ENCODE assay signal across 30 cellular contexts in the genomic region with DNA sequence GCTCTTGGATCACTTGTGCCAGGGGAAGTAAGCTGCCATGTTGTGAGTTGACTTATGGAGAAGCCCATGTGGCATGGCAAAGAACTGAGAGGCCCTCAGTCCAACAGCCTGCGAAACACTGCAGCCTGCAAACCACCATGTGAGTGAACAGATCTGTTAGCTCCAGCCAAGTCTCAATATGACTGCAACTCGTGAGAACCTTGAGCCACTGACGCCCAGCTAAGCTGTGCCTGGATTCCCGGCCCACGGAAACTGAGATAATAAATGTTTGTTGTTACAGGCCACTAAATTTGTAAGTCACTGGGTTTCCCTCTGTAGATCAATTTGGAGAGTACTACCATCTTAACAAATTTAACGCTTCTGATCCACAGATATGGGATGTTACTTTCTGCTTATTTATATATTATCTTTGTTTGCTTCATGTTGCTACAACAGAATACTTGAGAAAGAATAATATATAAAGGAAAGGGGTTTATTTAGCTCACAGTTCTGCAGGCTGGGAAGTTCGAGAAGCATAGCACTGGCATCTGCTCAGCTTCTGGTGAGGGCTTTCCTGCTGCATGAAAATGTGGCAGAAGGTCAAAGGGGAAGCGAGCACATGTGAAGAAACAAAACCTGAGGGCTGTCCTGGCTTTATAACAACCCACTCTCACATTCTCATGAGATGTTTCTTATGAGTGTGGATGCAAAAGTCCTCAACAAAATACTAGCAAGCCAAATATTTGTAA. TPM values are rescaled to one million over a fixed set of nuclear protein-coding genes. Genes with fewer than 3 reads are reported as not detected.
A peak's percentile ranks its signal among the peaks of the same experiment; 100 is the strongest.
DNase-seq lines count a peak whose midpoint lies in the region; ATAC-seq, FAIRE-seq and TF ChIP-seq lines count a peak whose summit lies in the region.
"Had no signal": no experiment of that assay in that cellular context is flagged by ENCODE, and none has a peak within 500 bp of the region (broad histone marks: within the 10 kb centered on the region; RNA-seq: fewer than 3 reads in every experiment).

No MANE protein-coding gene starts in this region.

- no peak overlapping the region for H3K27ac ChIP-seq in pancreas
- H3K27ac ChIP-seq: foreskin keratinocyte, left ventricle myocardium inferior, prostate gland, skin epidermis, suprapubic skin had no signal

- peak; percentile 77 for FAIRE-seq in GM12892 (lab: Jason Lieb, UNC)
- FAIRE-seq in pancreas (lab: Jason Lieb, UNC) = no peak
- FAIRE-seq: G401.6 had no signal

- no peaks in the 10 kb centered on the region for H3K4me1 ChIP-seq in pancreas
- H3K4me1 ChIP-seq: foreskin keratinocyte, prostate gland, suprapubic skin had no signal

- no peak for TF ChIP-seq POLR2A in GM12892 (IDR thresholded peaks at IDR 0.05; ENCODE audit: low read depth, low read length)

- H3K27me3 ChIP-seq in H7 (ENCODE audit: control insufficient read depth, insufficient read depth, low read length) (no peaks in the 10 kb centered on the region), pancreas (no peaks in the 10 kb centered on the region)
- H3K27me3 ChIP-seq: suprapubic skin had no signal

- intact Hi-C loops in pancreas (cut with DNase I) = no loop called here

- DNase-seq in GM12892 (ENCODE audit: insufficient read length) (no peak), H7 (peak; percentile 8), choroid plexus epithelial cell (ENCODE audit: low read depth) (peak; percentile 66), pancreas (no peak), 8988T (no peak)
- DNase-seq: activated CD8-positive, alpha-beta T cell treated with anti-CD3 and anti-CD28 coated beads, Interleukin-2, amount 10 ng/mL, durations not matched to agents 7 days and 5 days; anterior cingulate cortex; CD4-positive, alpha-beta memory T cell; central memory CD4-positive, alpha-beta T cell; DMS153; foreskin keratinocyte; immature natural killer cell; left ventricle myocardium inferior; mucosa of descending colon; NCI-H1694 treated with DMSO at 0.1 percent for 48 hours; NCI-H2227 treated with DMSO at 0.1 percent for 48 hours; NCI-H748 treated with DMSO at 0.1 percent for 48 hours; Right ventricle myocardium superior; stimulated activated CD4-positive, alpha-beta T cell treated with anti-CD3 and anti-CD28 coated beads, Interleukin-2, amount 100 ng/mL, for 24 hours; SW 1271 had no signal

- H3K4me3 ChIP-seq in H7 (ENCODE audit: insufficient read depth, low read depth, low read length) = no peak overlapping the region
- no peak overlapping the region for H3K4me3 ChIP-seq in choroid plexus epithelial cell (ENCODE audit: low read depth, low read length)
- H3K4me3 ChIP-seq in pancreas = no peak overlapping the region
- H3K4me3 ChIP-seq: left ventricle myocardium inferior, mucosa of descending colon, prostate gland, skin epidermis, suprapubic skin had no signal

- H3K36me3 ChIP-seq in H7 (replicated peaks; ENCODE audit: control insufficient read depth, insufficient read depth, low read length) (no peaks in the 10 kb centered on the region), pancreas (no peaks in the 10 kb centered on the region)
- H3K36me3 ChIP-seq: left ventricle myocardium inferior, prostate gland, suprapubic skin had no signal

- ATAC-seq in pancreas (peak in 3 of 4 donors; percentile 43 to 74 (median 62)), GM19351 (IDR thresholded peaks at IDR 0.05; ENCODE audit: unreplicated experiment) (no peak), GM18870 (IDR thresholded peaks at IDR 0.05; ENCODE audit: unreplicated experiment) (no peak)
- ATAC-seq: activated CD4-positive, CD25-positive, alpha-beta regulatory T cell treated with anti-CD3 and anti-CD28 coated beads, Interleukin-2, amount 50 U/mL, for 24 hours; activated CD8-positive, alpha-beta T cell treated with anti-CD3 and anti-CD28 coated beads, Interleukin-2, amount 10 ng/mL, durations not matched to agents 7 days and 5 days; foreskin keratinocyte; HCT116; mucosa of descending colon; stimulated activated memory B cell treated with anti-CD40 and anti-IgM and Interleukin-4, amounts not matched to agents 10 μg/mL and 1 μg/mL and 100 μg/mL, for 72 hours had no signal

- no peaks in the 10 kb centered on the region for H3K9me3 ChIP-seq in pancreas
- H3K9me3 ChIP-seq: mucosa of descending colon, prostate gland, suprapubic skin had no signal

- TF ChIP-seq CTCF in choroid plexus epithelial cell (conservative IDR thresholded peaks at IDR 0.05; ENCODE audit: low read depth, low read length) = no peak
- TF ChIP-seq CTCF in pancreas (IDR thresholded peaks at IDR 0.05) = no peak

- WGBS in pancreas, 2 donors = 56 to 63% methylated on average over 8 of the region's 8 CpGs

RNA-seq across cellular contexts. Expression of a gene that starts 29.4 kb away (rescaled TPM):
- polyA plus RNA-seq in GM12892 (2012; ENCODE audit: missing spikeins) = 17.1 TPM
- total RNA-seq in H7 (2014; rRNA removed; shearing (Covaris generic)) = 5.7 and 5.8 TPM in 2 replicates
- total RNA-seq in pancreas = 10 to 100 TPM; 17.8 to 60.3 (median 35.1) TPM
- 10 to 100 TPM; 52.9 to 67.7 TPM for polyA plus RNA-seq in pancreas
- polyA plus RNA-seq: neural cell had no signal

Comparison
In these comparisons a context has a peak if more than half of its experiments do, and no peak if none do; other contexts are left out.
1. DNase-seq: peak in H7 (single experiment) and choroid plexus epithelial cell (single experiment); none in GM12892 (single experiment), pancreas (0 of 6) and 8988T (single experiment).
2. ATAC-seq: peak in pancreas (3 of 4); none in GM19351 (single experiment) and GM18870 (single experiment).